8 cellular contexts compared by ENCODE assay signal in the genomic region with DNA sequence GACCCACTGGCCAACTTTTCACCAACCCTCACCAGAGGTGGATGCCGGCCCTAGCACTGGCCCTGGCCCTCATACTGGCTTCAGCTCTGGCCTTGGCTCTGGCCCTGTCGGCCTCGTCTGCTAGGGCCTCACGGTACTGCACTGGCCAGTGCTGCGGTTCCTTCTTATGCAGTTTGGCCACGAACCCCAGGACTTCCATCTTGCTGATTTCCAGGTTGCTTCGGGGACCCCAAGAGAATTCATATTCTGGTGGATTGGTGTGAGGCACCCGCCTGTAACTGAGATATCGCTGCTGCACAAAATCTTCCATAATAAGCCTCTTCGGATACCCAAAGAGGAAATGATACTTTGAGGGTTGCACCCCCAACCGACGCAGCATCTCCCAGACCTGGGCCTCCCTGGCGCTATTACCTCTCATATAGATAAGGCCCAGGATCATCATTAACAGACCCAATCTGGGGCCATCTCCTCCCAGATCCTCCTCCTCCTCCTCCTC. TPM values are rescaled to one million over a fixed set of nuclear protein-coding genes. Genes with fewer than 3 reads are reported as not detected.
DNase-seq lines count a peak whose midpoint lies in the region; TF ChIP-seq lines count a peak whose summit lies in the region.

No MANE protein-coding gene starts in this region.

- TF ChIP-seq CTCF in ascending aorta (IDR thresholded peaks at IDR 0.05), result no peak

- H3K36me3 ChIP-seq in HAP-1 (replicated peaks) (peaks cover 23% of the 10 kb centered on the region), ascending aorta (peaks cover 0 to 4% of the 10 kb centered on the region in 2 donors)

- H3K4me1 ChIP-seq in HAP-1 (peaks cover 10% of the 10 kb centered on the region), ascending aorta (peaks cover 3 to 11% of the 10 kb centered on the region in 2 donors)

- no peaks in the 10 kb centered on the region for H3K27me3 ChIP-seq in HAP-1 (ENCODE audit: low read depth)
- no peaks in the 10 kb centered on the region for H3K27me3 ChIP-seq in ascending aorta

- H3K4me3 ChIP-seq in HAP-1, result peak overlapping the region; percentile 95
- H3K4me3 ChIP-seq in ascending aorta, result peak overlapping the region; percentile 94 to 96
- H3K4me3 ChIP-seq in iPS-18c (ENCODE audit: insufficient read depth, low read depth, low read length), result peak overlapping the region; percentile 70

- intact Hi-C loops in ascending aorta (cut with DNase I), result loop anchor here (5.0 kb wide), 2 partner anchors 129 to 344 kb away; no protein-coding TSS in a partner anchor

- DNase-seq in DMS79 treated with DMSO at 0.1 percent for 48 hours (lab: John Stamatoyannopoulos, UW), result peak; percentile 27
- DNase-seq in DMS79 (lab: John Stamatoyannopoulos, UW), result no peak
- DNase-seq in HAP-1 (ENCODE audit: low spot score in 2 of 2), result peak in 1 of 2 experiments; percentile 27
- peak; percentile 76 for DNase-seq in NAMALWA (ENCODE audit: low spot score)
- DNase-seq in ascending aorta (ENCODE audit: low spot score in 2 of 2), result peak in 1 of 2 donors; percentile 60
- peak; percentile 56 for DNase-seq in stimulated activated CD4-positive, alpha-beta T cell treated with anti-CD3 and anti-CD28 coated beads, Interleukin-15, amount 100 ng/mL, for 24 hours
- no peak for DNase-seq in COLO829 (ENCODE audit: low spot score)

- H3K9me3 ChIP-seq in HAP-1, result no peaks in the 10 kb centered on the region
- no peaks in the 10 kb centered on the region for H3K9me3 ChIP-seq in ascending aorta
- H3K9me3 ChIP-seq in iPS-18c (ENCODE audit: control insufficient read depth, insufficient read depth, low read length), result peaks cover 3% of the 10 kb centered on the region

- peak overlapping the region; percentile 92 to 96 for H3K27ac ChIP-seq in ascending aorta

- in situ Hi-C loops in HAP-1 (cut with MboI; ENCODE audit: low sequenced_read_pairs), result no loop called here

RNA-seq across cellular contexts. Expression of a gene that starts 0.9 kb away (rescaled TPM):
- total RNA-seq in ascending aorta, result 5.2 TPM

Comparison
In these comparisons a context has a peak if more than half of its experiments do, and no peak if none do; other contexts are left out.
1. DNase-seq: peak in DMS79 treated with DMSO at 0.1 percent for 48 hours (single experiment), NAMALWA (single experiment) and stimulated activated CD4-positive, alpha-beta T cell treated with anti-CD3 and anti-CD28 coated beads, Interleukin-15, amount 100 ng/mL, for 24 hours (single experiment); none in DMS79 (single experiment) and COLO829 (single experiment).
2. Peak in every context shown above with its lines, with median percentiles within 50 percentile points of each other: H3K4me3 ChIP-seq.